Comparison of ENCODE assay signal across 1 cellular context in the genomic region with DNA sequence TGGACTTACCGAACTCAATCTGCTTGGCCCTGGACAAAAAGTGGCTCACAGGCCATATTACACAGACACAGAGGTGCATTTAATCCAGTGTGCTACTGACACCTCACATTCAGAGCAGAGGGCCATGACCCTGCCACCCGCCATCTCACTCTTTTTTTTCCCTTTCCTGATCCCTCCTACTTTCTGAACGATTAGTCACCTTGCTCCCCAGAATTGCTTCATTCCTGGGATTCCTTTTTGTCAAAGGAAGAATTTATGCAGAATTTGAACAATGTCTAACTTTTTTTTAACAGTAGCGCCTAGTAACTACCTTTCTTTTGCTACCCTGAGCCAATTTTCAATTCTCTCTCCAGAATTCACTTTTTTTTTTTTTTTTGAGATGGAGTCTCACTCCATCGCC.
TF ChIP-seq lines count a peak whose summit lies in the region.

No MANE protein-coding gene starts in this region.

TF ChIP-seq in K562, 482 proteins besides CTCF, POLR2A, EP300 and RAD21 (continued from another document):
- TF ChIP-seq CEBPG (CRISPR knock-in tag; IDR thresholded peaks at IDR 0.05): no peak
- peak in 1 of 2 experiments; percentile 42; a peak in 1 of 4 replicates for TF ChIP-seq CEBPG (tag; conservative IDR thresholded peaks at IDR 0.05 in 1 of 2, IDR thresholded peaks at IDR 0.05 in 1 of 2)
